Comparison of ENCODE assay signal across 1 cellular context in the genomic region with DNA sequence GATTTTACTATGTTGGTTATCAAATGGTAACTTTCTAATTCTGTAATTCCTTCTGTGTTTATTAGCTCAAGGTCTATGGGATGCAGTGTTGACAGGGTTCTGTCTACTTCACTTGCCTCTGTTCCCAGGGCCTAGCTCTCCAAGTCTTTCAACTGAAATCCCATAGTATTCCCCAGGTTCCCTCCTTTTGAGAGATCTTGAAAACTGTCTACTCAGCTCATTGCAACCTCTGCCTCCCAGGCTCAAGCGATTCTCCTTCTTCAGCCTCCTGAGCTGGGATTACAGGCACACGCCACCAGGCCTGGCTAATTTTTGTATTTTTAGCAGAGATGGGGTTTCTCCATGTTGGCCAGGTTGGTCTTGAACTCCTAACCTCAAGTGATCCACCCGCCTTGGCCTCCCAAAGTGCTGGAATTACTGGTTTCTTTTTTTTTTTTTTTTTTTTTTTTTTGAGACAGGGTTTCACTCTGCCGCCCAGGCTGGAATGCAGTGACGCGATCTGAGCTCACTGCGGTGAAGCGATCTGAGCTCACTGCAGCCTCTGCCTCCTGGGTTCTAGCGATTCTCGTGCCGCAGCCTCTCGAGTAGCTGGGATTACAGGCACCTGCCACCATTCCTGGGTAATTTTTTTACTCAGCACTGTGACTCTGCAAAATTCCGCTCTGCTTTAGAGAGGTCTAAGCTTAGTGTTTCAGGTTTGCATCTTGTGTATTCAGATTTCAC. TPM values are rescaled to one million over a fixed set of nuclear protein-coding genes. Genes with fewer than 3 reads are reported as not detected.
"Had no signal": no experiment of that assay in that cellular context is flagged by ENCODE, and none has a peak within 500 bp of the region (broad histone marks: within the 10 kb centered on the region; RNA-seq: fewer than 3 reads in every experiment).

No MANE protein-coding gene starts in this region.

RNA-seq across cellular contexts. Expression of gene CLEC18B, which starts 22.5 kb away (rescaled TPM):
- total RNA-seq: SJSA1 had no signal
